In the genomic region with DNA sequence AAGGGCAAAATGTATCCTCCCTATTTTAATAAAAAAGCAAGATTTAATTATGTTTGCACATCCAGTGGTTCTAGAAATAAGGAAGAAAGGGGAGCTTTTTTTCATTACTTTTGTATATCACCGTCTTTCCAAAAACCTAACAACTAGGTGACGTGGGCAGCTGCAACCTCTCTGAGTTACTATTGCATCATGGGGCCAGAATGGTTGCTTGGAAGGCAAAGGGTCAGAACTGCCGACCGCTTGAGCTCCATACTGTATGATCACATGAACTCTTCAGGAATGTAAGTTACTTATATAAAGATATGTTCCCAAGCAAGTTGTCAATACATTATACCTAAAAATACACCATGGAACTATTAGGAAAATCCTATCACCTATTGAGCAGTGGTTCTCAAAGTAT, we compare ENCODE assay signal across 28 cellular contexts.
"Had no signal": no experiment of that assay in that cellular context is flagged by ENCODE, and none has a peak within 500 bp of the region (broad histone marks: within the 10 kb centered on the region; RNA-seq: fewer than 3 reads in every experiment).

No MANE protein-coding gene starts in this region.

- H3K36me3 ChIP-seq: colonic mucosa, esophagus squamous epithelium, gastrocnemius medialis, heart right ventricle, left lung, lower lobe of right lung had no signal

- H3K36me3 Mint-ChIP-seq: mesothelial cell of epicardium, naive B cell had no signal

- H3K4me3 ChIP-seq: colonic mucosa, esophagus squamous epithelium, gastrocnemius medialis, heart right ventricle, left lung, lower lobe of right lung, mucosa of descending colon had no signal

- H3K27ac ChIP-seq: colonic mucosa, epithelial cell of prostate, esophagus squamous epithelium, gastrocnemius medialis, heart right ventricle, left lung, lower lobe of right lung had no signal

- H3K27ac Mint-ChIP-seq: dendritic cell treated with granulocyte-macrophage colony-stimulating factor and Interleukin-4, amounts not matched to agents 40 ng/mL and 50 ng/mL, for 4 days; effector memory CD8-positive, alpha-beta T cell; endodermal cell; mesothelial cell of epicardium had no signal

- ATAC-seq: effector memory CD8-positive, alpha-beta T cell; esophagus mucosa; gastrocnemius medialis; heart right ventricle; left cardiac atrium; lower lobe of right lung; mucosa of descending colon had no signal

- H3K27me3 Mint-ChIP-seq: dendritic cell treated with granulocyte-macrophage colony-stimulating factor and Interleukin-4, amounts not matched to agents 40 ng/mL and 50 ng/mL, for 4 days; effector memory CD8-positive, alpha-beta T cell had no signal

- DNase-seq: colonic mucosa; cortex of kidney; effector CD8-positive, alpha-beta T cell; effector memory CD8-positive, alpha-beta T cell; endodermal cell; erythroblast; esophagus squamous epithelium; foreskin fibroblast; foreskin melanocyte; gastrocnemius medialis; glutamatergic neuron; head of caudate nucleus; heart right ventricle; hippocampal formation; left cardiac atrium; left lung; left ventricle myocardium superior; lower lobe of right lung; mesenchymal stem cell; mucosa of descending colon; naive B cell had no signal

- H3K4me3 Mint-ChIP-seq: dendritic cell treated with granulocyte-macrophage colony-stimulating factor and Interleukin-4, amounts not matched to agents 40 ng/mL and 50 ng/mL, for 4 days; effector memory CD8-positive, alpha-beta T cell; endodermal cell; mesothelial cell of epicardium; naive B cell had no signal

- H3K9me3 ChIP-seq: colonic mucosa, esophagus squamous epithelium, gastrocnemius medialis, heart right ventricle, left lung, lower lobe of right lung, mucosa of descending colon had no signal

- H3K4me1 ChIP-seq: colonic mucosa, left lung had no signal

- FAIRE-seq: endometrium, islet of Langerhans, keratinocyte had no signal

- H3K27me3 ChIP-seq: colonic mucosa, esophagus squamous epithelium, gastrocnemius medialis, heart right ventricle, left lung had no signal

- H3K9me3 Mint-ChIP-seq: dendritic cell treated with granulocyte-macrophage colony-stimulating factor and Interleukin-4, amounts not matched to agents 40 ng/mL and 50 ng/mL, for 4 days; effector memory CD8-positive, alpha-beta T cell; endodermal cell; mesothelial cell of epicardium; naive B cell had no signal

- H3K4me1 Mint-ChIP-seq: endodermal cell, naive B cell had no signal
